Comparison of ENCODE assay signal across 9 cellular contexts in the genomic region with DNA sequence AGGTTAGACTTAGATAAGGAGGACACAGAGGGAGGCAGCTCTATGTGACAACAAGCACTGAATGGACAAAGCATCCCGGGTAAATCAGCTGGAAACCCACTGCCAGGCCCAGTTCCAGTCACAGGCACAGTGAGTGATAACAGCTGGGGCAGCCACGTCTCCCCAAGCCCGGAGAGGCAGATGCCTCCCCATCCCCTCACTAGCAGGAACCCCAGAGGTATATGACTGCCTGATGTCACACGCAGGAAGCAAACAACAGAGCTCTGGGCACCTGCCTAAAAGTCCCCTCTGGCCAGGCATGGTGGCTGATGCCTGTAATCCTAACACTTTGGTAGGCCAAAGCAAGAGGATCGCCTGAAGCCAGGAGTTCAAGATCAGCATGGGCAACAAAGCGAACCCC. TPM values are rescaled to one million over a fixed set of nuclear protein-coding genes. Genes with fewer than 3 reads are reported as not detected.
A peak's percentile ranks its signal among the peaks of the same experiment; 100 is the strongest.
DNase-seq lines count a peak whose midpoint lies in the region; ATAC-seq, FAIRE-seq and TF ChIP-seq lines count a peak whose summit lies in the region.
"Had no signal": no experiment of that assay in that cellular context is flagged by ENCODE, and none has a peak within 500 bp of the region (broad histone marks: within the 10 kb centered on the region; RNA-seq: fewer than 3 reads in every experiment).

No MANE protein-coding gene starts in this region.

- H3K27ac ChIP-seq in duodenal mucosa (ENCODE audit: low read depth, low read length) = peak overlapping the region; percentile 65
- peak overlapping the region; percentile 59 to 92 (median 74) for H3K27ac ChIP-seq in pancreas
- H3K27ac ChIP-seq in foreskin keratinocyte = no peak overlapping the region

- peak overlapping the region; percentile 62 to 66 for H3K9ac ChIP-seq in duodenal mucosa (ENCODE audit: low read depth in 1 of 2, low read length in 2 of 2)

- H3K9me3 ChIP-seq in duodenal mucosa (ENCODE audit: control insufficient read depth in 1 of 2, low read length in 2 of 2) = no peaks in the 10 kb centered on the region
- H3K9me3 ChIP-seq in pancreas = no peaks in the 10 kb centered on the region

- no peak overlapping the region for H3K4me3 ChIP-seq in duodenal mucosa (ENCODE audit: low read depth in 1 of 2, low read length in 2 of 2)
- H3K4me3 ChIP-seq in pancreas = no peak overlapping the region

- H3K36me3 ChIP-seq in duodenal mucosa (ENCODE audit: control insufficient read depth in 1 of 2, insufficient read depth in 2 of 2, low read length in 2 of 2) (peaks cover 0 to 6% of the 10 kb centered on the region in 2 donors), pancreas (no peaks in the 10 kb centered on the region)

- ATAC-seq in pancreas (peak in 3 of 4 donors; percentile 10 to 19 (median 14)), GM19351 (IDR thresholded peaks at IDR 0.05; ENCODE audit: unreplicated experiment) (no peak), foreskin keratinocyte (no peak)

- FAIRE-seq in pancreas (lab: Jason Lieb, UNC) = no peak

- WGBS in pancreas, 2 donors = 47 to 48% methylated on average over 6 of the region's 6 CpGs

- DNase-seq in COLO668 (lab: John Stamatoyannopoulos, UW; ENCODE audit: unreplicated experiment) = peak; percentile 70
- DNase-seq in NCI-H345 (lab: John Stamatoyannopoulos, UW) = peak; percentile 76
- peak in 1 of 6 donors; percentile 30 for DNase-seq in pancreas
- DNase-seq in foreskin keratinocyte = no peak
- no peak for DNase-seq in NCI-H187 treated with DMSO at 0.1 percent for 48 hours (lab: John Stamatoyannopoulos, UW)
- DNase-seq in stimulated activated naive CD4-positive, alpha-beta T cell treated with Interleukin-2 at 50 U/mL for 16 hours (lab: John Stamatoyannopoulos, UW) = no peak
- DNase-seq: DMS 273 treated with DMSO at 0.1 percent for 48 hours had no signal

- H3K27me3 ChIP-seq in duodenal mucosa (ENCODE audit: control insufficient read depth in 1 of 2, insufficient read depth in 2 of 2, low read length in 2 of 2) (no peaks in the 10 kb centered on the region), pancreas (no peaks in the 10 kb centered on the region), foreskin keratinocyte (no peaks in the 10 kb centered on the region)

- TF ChIP-seq CTCF in pancreas (IDR thresholded peaks at IDR 0.05) = no peak
- TF ChIP-seq CTCF in foreskin keratinocyte (conservative IDR thresholded peaks at IDR 0.05) = no peak

- intact Hi-C loops in pancreas (cut with DNase I) = no loop called here

- H3K4me1 ChIP-seq in duodenal mucosa (ENCODE audit: control insufficient read depth in 1 of 2, insufficient read depth in 2 of 2, low read length in 2 of 2) = peaks cover 30 to 46% of the 10 kb centered on the region in 2 donors
- H3K4me1 ChIP-seq in pancreas = peaks cover 31 to 51% (median 34%) of the 10 kb centered on the region in 3 donors
- H3K4me1 ChIP-seq in foreskin keratinocyte = peaks cover 30% of the 10 kb centered on the region

RNA-seq across cellular contexts. Expression of gene C15orf62, which starts 18.2 kb away (rescaled TPM):
- total RNA-seq in pancreas (under 1 TPM in 5 of 6 donors, not detected in 1; 0.06 to 0.23 (median 0.12) TPM), foreskin keratinocyte (0.11 and 0.14 TPM in 2 replicates)
- polyA plus RNA-seq in pancreas (under 1 TPM; 0.16 to 0.46 TPM), foreskin keratinocyte (0.08 and 0.15 TPM in 2 replicates)

RNA-seq across cellular contexts. Expression of gene ZFYVE19, which starts 18.9 kb away (rescaled TPM):
- total RNA-seq in pancreas = 10 to 100 TPM in 2 of 6 donors, 1 to 10 TPM in 4; 7.4 to 14.4 (median 8.2) TPM
- polyA plus RNA-seq in pancreas = 10 to 100 TPM; 19.0 to 27.3 TPM
- 26.8 and 29.7 TPM in 2 replicates for total RNA-seq in foreskin keratinocyte
- polyA plus RNA-seq in foreskin keratinocyte = 31.9 and 34.5 TPM in 2 replicates

RNA-seq across cellular contexts. Expression of gene DNAJC17, which starts 19.3 kb away (rescaled TPM):
- total RNA-seq in pancreas = 10 to 100 TPM; 12.2 to 23.1 (median 14.8) TPM
- 10 to 100 TPM; 54.9 to 57.6 TPM for polyA plus RNA-seq in pancreas
- 46.6 and 54.4 TPM in 2 replicates for total RNA-seq in foreskin keratinocyte
- polyA plus RNA-seq in foreskin keratinocyte = 51.3 and 59.3 TPM in 2 replicates

RNA-seq across cellular contexts. Expression of gene GCHFR, which starts 24.1 kb away (rescaled TPM):
- total RNA-seq in pancreas (10 to 100 TPM in 1 of 6 donors, 1 to 10 TPM in 5; 4.9 to 10.8 (median 7.4) TPM), foreskin keratinocyte (7.3 and 9.0 TPM in 2 replicates)
- polyA plus RNA-seq in pancreas (10 to 100 TPM; 13.8 to 21.4 TPM), foreskin keratinocyte (9.0 and 12.9 TPM in 2 replicates)

RNA-seq across cellular contexts. Expression of gene RMDN3, which starts 32.9 kb away (rescaled TPM):
- 10 to 100 TPM; 16.6 to 21.2 (median 17.2) TPM for total RNA-seq in pancreas
- polyA plus RNA-seq in pancreas = 10 to 100 TPM; 11.9 to 21.3 TPM
- 18.7 and 20.6 TPM in 2 replicates for total RNA-seq in foreskin keratinocyte
- polyA plus RNA-seq in foreskin keratinocyte = 18.5 and 21.1 TPM in 2 replicates

Comparison
In these comparisons a context has a peak if more than half of its experiments do, and no peak if none do; other contexts are left out.
1. DNase-seq: peak in COLO668 (single experiment) and NCI-H345 (single experiment); none in foreskin keratinocyte (0 of 2), NCI-H187 treated with DMSO at 0.1 percent for 48 hours (single experiment) and stimulated activated naive CD4-positive, alpha-beta T cell treated with Interleukin-2 at 50 U/mL for 16 hours (single experiment).
2. ATAC-seq: peak in pancreas (3 of 4); none in GM19351 (single experiment) and foreskin keratinocyte (single experiment).